In genomic region chr2:216687646-216688045, GRCh38 we compare ENCODE assay signal across 10 cellular contexts. TPM values are rescaled to one million over a fixed set of nuclear protein-coding genes. Genes with fewer than 3 reads are reported as not detected.
DNase-seq lines count a peak whose midpoint lies in the region; ATAC-seq, FAIRE-seq and TF ChIP-seq lines count a peak whose summit lies in the region.
"Had no signal": no experiment of that assay in that cellular context is flagged by ENCODE, and none has a peak within 500 bp of the region (broad histone marks: within the 10 kb centered on the region; RNA-seq: fewer than 3 reads in every experiment).

No MANE protein-coding gene starts in this region.

- TF ChIP-seq POLR2A in HepG2 (IDR thresholded peaks at IDR 0.05; ENCODE audit: insufficient read depth in 1 of 2, low read depth in 2 of 2, low read length in 2 of 2) (no peak), upper lobe of left lung (IDR thresholded peaks at IDR 0.05) (no peak)

- H3K4me1 ChIP-seq in HepG2 (ENCODE audit: insufficient read depth, low read length) (no peaks in the 10 kb centered on the region), upper lobe of left lung (peaks cover 16 to 24% (median 20%) of the 10 kb centered on the region in 4 donors)

- no peak overlapping the region for H3K4me3 ChIP-seq in BJ (ENCODE audit: low read depth, low read length)
- H3K4me3 ChIP-seq in HepG2 (replicated peaks in 1 of 3; ENCODE audit: insufficient read depth in 1 of 3, low read depth in 2 of 3, low read length in 3 of 3): no peak overlapping the region
- H3K4me3 ChIP-seq in upper lobe of left lung: no peak overlapping the region
- H3K4me3 ChIP-seq: SJCRH30 had no signal

- FAIRE-seq in HepG2 (lab: Jason Lieb, UNC): no peak

- 0 out of 2 replicates have a peak, but pooled peaks have one; percentile 26 for TF ChIP-seq RAD21 in HepG2 (CRISPR knock-in tag; IDR thresholded peaks at IDR 0.05)

- BruUV-seq in HepG2 (replicated peaks; lab: Mats Ljungman, UMichigan): no TSS peak

- no peak for DNase-seq in BJ (ENCODE audit: low read depth)
- DNase-seq in GM13977 (ENCODE audit: low spot score): no peak
- peak; percentile 68 for DNase-seq in activated CD8-positive, alpha-beta memory T cell treated with anti-CD3 and anti-CD28 coated beads, Interleukin-2, amount 50 U/mL, for 48 hours
- DNase-seq in HepG2 (ENCODE audit: low spot score): peak; percentile 13
- DNase-seq in upper lobe of left lung: no peak
- DNase-seq in activated CD4-positive, CD25-positive, alpha-beta regulatory T cell treated with anti-CD3 and anti-CD28 coated beads, Interleukin-2, amount 50 U/mL, for 72 hours: no peak
- no peak for DNase-seq in NCI-H146 (lab: John Stamatoyannopoulos, UW)

- ATAC-seq in HepG2 (peak; percentile 69), upper lobe of left lung (ENCODE audit: low FRiP score in 2 of 2) (no peak), GM21528 (IDR thresholded peaks at IDR 0.05; ENCODE audit: low FRiP score, unreplicated experiment) (no peak)
- ATAC-seq: left lobe of liver had no signal

- TF ChIP-seq EP300 in HepG2 (IDR thresholded peaks at IDR 0.05; ENCODE audit: low read depth in 2 of 2, low read length in 2 of 2) (no peak), HepG2 (CRISPR knock-in tag; IDR thresholded peaks at IDR 0.05; ENCODE audit: borderline replicate concordance) (no peak), upper lobe of left lung (IDR thresholded peaks at IDR 0.05) (no peak)

- intact Hi-C loops in HepG2 (cut with micrococcal nuclease; ENCODE audit: unreplicated experiment): no loop called here

- H3K27ac ChIP-seq in HepG2 (ENCODE audit: extremely low read length, insufficient read depth, low read length) (no peak overlapping the region), upper lobe of left lung (no peak overlapping the region)
- H3K27ac ChIP-seq: SJCRH30 had no signal

- POLR2A ChIA-PET in BJ (lab: Charles Lee): no interaction called here
- POLR2A ChIA-PET in HepG2 (lab: Yijun Ruan, JAX): no interaction called here

- peaks cover 11% of the 10 kb centered on the region for H3K36me3 ChIP-seq in BJ (ENCODE audit: control insufficient read depth, insufficient read depth, low read length)
- no peaks in the 10 kb centered on the region for H3K36me3 ChIP-seq in HepG2 (replicated peaks in 1 of 2; ENCODE audit: control insufficient read depth in 1 of 2, insufficient read depth in 2 of 2, low read length in 2 of 2)
- H3K36me3 ChIP-seq in upper lobe of left lung: no peaks in the 10 kb centered on the region
- H3K36me3 ChIP-seq: SJCRH30 had no signal

- 9% methylated on average over 4 of the region's 4 CpGs for whole genome bisulfite sequencing in HepG2 (ENCODE audit: low lambda C conversion rate)
- 42 to 64% methylated on average over 4 of the region's 4 CpGs for WGBS in upper lobe of left lung, 2 donors

- H3K9ac ChIP-seq in HepG2 (ENCODE audit: insufficient read depth, low read depth, low read length): no peak overlapping the region

- H3K9me3 ChIP-seq in HepG2 (ENCODE audit: low read length) (no peaks in the 10 kb centered on the region), upper lobe of left lung (no peaks in the 10 kb centered on the region)
- H3K9me3 ChIP-seq: SJCRH30 had no signal

- H3K79me2 ChIP-seq in HepG2 (ENCODE audit: insufficient read depth, low read length): no peaks in the 10 kb centered on the region

- in situ Hi-C loops in GM13977 (cut with MboI; ENCODE audit: low pct_unique_long_range_greater_than_20kb, low sequenced_read_pairs, unreplicated experiment) (loop anchor here (25.0 kb wide), 1 partner anchor 1025 kb away; no protein-coding TSS in a partner anchor), HepG2 (cut with HindIII; ENCODE audit: extremely low pct_ligation_motif_present, low pct_unique_long_range_greater_than_20kb) (loop anchor here (10.0 kb wide), 1 partner anchor 1067 kb away; no protein-coding TSS in a partner anchor)

- TF ChIP-seq CTCF in BJ (IDR thresholded peaks at IDR 0.05; ENCODE audit: insufficient read depth, low read depth, low read length) (peak; percentile 45), GM13977 (IDR thresholded peaks at IDR 0.05; ENCODE audit: extremely low read depth, insufficient read depth, missing control alignments) (peak; percentile 46), HepG2 (CRISPR knock-in tag; IDR thresholded peaks at IDR 0.05) (peak; percentile 58), upper lobe of left lung (IDR thresholded peaks at IDR 0.05) (peak in 2 of 6 experiments; percentile 8 to 17)

- H3K27me3 ChIP-seq in BJ (ENCODE audit: control insufficient read depth, insufficient read depth, low read length): no peaks in the 10 kb centered on the region
- H3K27me3 ChIP-seq in HepG2 (ENCODE audit: control insufficient read depth in 1 of 2, insufficient read depth in 2 of 2, low read length in 2 of 2): peaks cover 20 to 40% of the 10 kb centered on the region in 2 experiments
- H3K27me3 ChIP-seq in upper lobe of left lung: no peaks in the 10 kb centered on the region
- H3K27me3 ChIP-seq: SJCRH30 had no signal

- CTCF ChIA-PET in BJ (lab: Yijun Ruan, JAX) (interaction anchor here (0.6 to 1.4 kb wide), 6 partner anchors 22 to 1053 kb away, joined by 3 to 6 read pairs (median 3); no protein-coding TSS in a partner anchor), HepG2 (lab: Yijun Ruan, JAX; ENCODE audit: low intra/inter-chr PET ratio, low total read pairs) (interaction anchor here (0.6 to 1.6 kb wide), 2 partner anchors 195 to 1025 kb away, joined by 3 read pairs; no protein-coding TSS in a partner anchor)

- no peaks in the 10 kb centered on the region for H4K20me1 ChIP-seq in HepG2 (ENCODE audit: insufficient read depth, low read length)

- H2AFZ ChIP-seq in HepG2 (ENCODE audit: low read length): no peak overlapping the region

- no peak overlapping the region for H3K4me2 ChIP-seq in HepG2 (ENCODE audit: low read depth, low read length)

TF ChIP-seq in HepG2, 621 proteins besides CTCF, POLR2A, EP300 and RAD21:
- peak; percentile 57 for TF ChIP-seq SMC3 (IDR thresholded peaks at IDR 0.05; ENCODE audit: low read length)
- no peak for TF ChIP-seq NFIC (IDR thresholded peaks at IDR 0.05; ENCODE audit: low read length)
- TF ChIP-seq STAG1 (CRISPR knock-in tag; IDR thresholded peaks at IDR 0.05): peak; percentile 37
- TF ChIP-seq XRCC5 (optimal IDR thresholded peaks at IDR 0.05; ENCODE audit: low read length): peak; percentile 78

RNA-seq across cellular contexts. Expression of gene IGFBP5, which starts 7.7 kb away (rescaled TPM):
- polyA plus RNA-seq in BJ (2011; rRNA removed): 882 and 1,060 TPM in 2 replicates
- polyA minus RNA-seq in BJ (2011; rRNA and poly(A)+ RNA removed): 478 and 512 TPM in 2 replicates
- total RNA-seq in HepG2 (2016; rRNA removed; fragmentation: Illumina TruSeq; extraction: Trizol): not detected in 2 replicates
- total RNA-seq in HepG2 (2016; cell fraction: cytosol; rRNA removed; fragmentation: Illumina TruSeq; extraction: Trizol; ENCODE audit: low read depth): not detected in 2 replicates
- total RNA-seq in HepG2 (2016; cell fraction: insoluble cytoplasmic fraction; rRNA removed; fragmentation: Illumina TruSeq; extraction: Trizol): 0.02 TPM in 1 of 2 replicates, not detected in the other
- not detected in 2 replicates for total RNA-seq in HepG2 (2016; cell fraction: membrane; rRNA removed; fragmentation: Illumina TruSeq; extraction: Trizol)
- total RNA-seq in HepG2 (2016; cell fraction: nucleus; rRNA removed; fragmentation: Illumina TruSeq; extraction: Trizol): not detected in 2 replicates
- polyA plus RNA-seq in HepG2 (2011; rRNA removed): 0.07 and 0.15 TPM in 2 replicates
- polyA plus RNA-seq in HepG2 (2011; cell fraction: cytosol; rRNA removed): 0.05 TPM in 2 replicates
- 0.03 and 0.14 TPM in 2 replicates for polyA plus RNA-seq in HepG2 (2011; cell fraction: nucleus; rRNA removed)
- 0.11 TPM in 1 of 2 replicates, not detected in the other for polyA plus RNA-seq in HepG2 (2012)
- polyA plus RNA-seq in HepG2 (2016; cell fraction: cytosol; fragmentation: Illumina TruSeq; extraction: Trizol; ENCODE audit: low read depth): not detected in 2 replicates
- polyA plus RNA-seq in HepG2 (2016; cell fraction: insoluble cytoplasmic fraction; fragmentation: Illumina TruSeq; extraction: Trizol; ENCODE audit: low read depth): not detected in 2 replicates
- polyA plus RNA-seq in HepG2 (2016; cell fraction: membrane; fragmentation: Illumina TruSeq; extraction: Trizol; ENCODE audit: low read depth): not detected in 2 replicates
- not detected in 2 replicates for polyA plus RNA-seq in HepG2 (2016; cell fraction: nucleus; fragmentation: Illumina TruSeq; extraction: Trizol; ENCODE audit: insufficient read depth, low read depth)
- 0.02 TPM in 1 of 2 replicates, not detected in the other for polyA minus RNA-seq in HepG2 (2011; rRNA and poly(A)+ RNA removed; ENCODE audit: low replicate concordance)
- polyA minus RNA-seq in HepG2 (2011; cell fraction: cytosol; rRNA and poly(A)+ RNA removed): not detected in 2 replicates
- polyA minus RNA-seq in HepG2 (2011; cell fraction: nucleus; rRNA and poly(A)+ RNA removed): under 0.01 TPM in 1 of 2 replicates, not detected in the other
- total RNA-seq in upper lobe of left lung: 100 to 1,000 TPM in 3 of 6 donors, 10 to 100 TPM in 3; 41.9 to 304 (median 95.5) TPM

RNA-seq across cellular contexts. Expression of gene IGFBP2, which starts 54.4 kb away (rescaled TPM):
- polyA plus RNA-seq in BJ (2011; rRNA removed) (122 and 142 TPM in 2 replicates), HepG2 (2011; rRNA removed) (5.8 and 11.4 TPM in 2 replicates)
- 30.7 and 38.3 TPM in 2 replicates for polyA minus RNA-seq in BJ (2011; rRNA and poly(A)+ RNA removed)
- total RNA-seq in HepG2 (2016; rRNA removed; fragmentation: Illumina TruSeq; extraction: Trizol) (0.45 and 2.0 TPM in 2 replicates), upper lobe of left lung (10 to 100 TPM; 16.8 to 82.8 (median 41.9) TPM)
- total RNA-seq in HepG2 (2016; cell fraction: cytosol; rRNA removed; fragmentation: Illumina TruSeq; extraction: Trizol; ENCODE audit: low read depth): 0.79 and 0.81 TPM in 2 replicates
- total RNA-seq in HepG2 (2016; cell fraction: insoluble cytoplasmic fraction; rRNA removed; fragmentation: Illumina TruSeq; extraction: Trizol): 0.83 and 1.8 TPM in 2 replicates
- 0.68 and 1.4 TPM in 2 replicates for total RNA-seq in HepG2 (2016; cell fraction: membrane; rRNA removed; fragmentation: Illumina TruSeq; extraction: Trizol)
- total RNA-seq in HepG2 (2016; cell fraction: nucleus; rRNA removed; fragmentation: Illumina TruSeq; extraction: Trizol): 1.2 and 2.0 TPM in 2 replicates
- polyA plus RNA-seq in HepG2 (2011; cell fraction: cytosol; rRNA removed): 8.5 and 9.3 TPM in 2 replicates
- polyA plus RNA-seq in HepG2 (2011; cell fraction: nucleus; rRNA removed): 3.3 and 6.4 TPM in 2 replicates
- 18.9 and 24.8 TPM in 2 replicates for polyA plus RNA-seq in HepG2 (2012)
- 0.59 and 1.1 TPM in 2 replicates for polyA plus RNA-seq in HepG2 (2016; cell fraction: cytosol; fragmentation: Illumina TruSeq; extraction: Trizol; ENCODE audit: low read depth)
- polyA plus RNA-seq in HepG2 (2016; cell fraction: insoluble cytoplasmic fraction; fragmentation: Illumina TruSeq; extraction: Trizol; ENCODE audit: low read depth): 0.91 and 1.3 TPM in 2 replicates
- 1.1 and 1.2 TPM in 2 replicates for polyA plus RNA-seq in HepG2 (2016; cell fraction: membrane; fragmentation: Illumina TruSeq; extraction: Trizol; ENCODE audit: low read depth)
- polyA plus RNA-seq in HepG2 (2016; cell fraction: nucleus; fragmentation: Illumina TruSeq; extraction: Trizol; ENCODE audit: insufficient read depth, low read depth): 3.8 and 3.9 TPM in 2 replicates
- polyA minus RNA-seq in HepG2 (2011; rRNA and poly(A)+ RNA removed; ENCODE audit: low replicate concordance): 0.19 and 1.9 TPM in 2 replicates
- polyA minus RNA-seq in HepG2 (2011; cell fraction: cytosol; rRNA and poly(A)+ RNA removed): 1.7 and 3.2 TPM in 2 replicates
- 0.52 and 0.99 TPM in 2 replicates for polyA minus RNA-seq in HepG2 (2011; cell fraction: nucleus; rRNA and poly(A)+ RNA removed)

Comparison
In these comparisons a context has a peak if more than half of its experiments do, and no peak if none do; other contexts are left out.
1. DNase-seq: peak in activated CD8-positive, alpha-beta memory T cell treated with anti-CD3 and anti-CD28 coated beads, Interleukin-2, amount 50 U/mL, for 48 hours (single experiment) and HepG2 (single experiment); none in BJ (single experiment), GM13977 (single experiment), upper lobe of left lung (0 of 2), activated CD4-positive, CD25-positive, alpha-beta regulatory T cell treated with anti-CD3 and anti-CD28 coated beads, Interleukin-2, amount 50 U/mL, for 72 hours (single experiment) and NCI-H146 (single experiment).
2. RNA of gene IGFBP5, which starts 7.7 kb away (total RNA-seq): 41.9 to 304 TPM in upper lobe of left lung; 0.02 TPM in HepG2; every median in the first group is over 10 times any median in the second.
3. RNA of gene IGFBP2, which starts 54.4 kb away (total RNA-seq): 16.8 to 82.8 TPM in upper lobe of left lung; 0.45 to 2.0 TPM in HepG2; every median in the first group is over 4 times any median in the second.